ENCODE assay signal across 15 cellular contexts in the genomic region with DNA sequence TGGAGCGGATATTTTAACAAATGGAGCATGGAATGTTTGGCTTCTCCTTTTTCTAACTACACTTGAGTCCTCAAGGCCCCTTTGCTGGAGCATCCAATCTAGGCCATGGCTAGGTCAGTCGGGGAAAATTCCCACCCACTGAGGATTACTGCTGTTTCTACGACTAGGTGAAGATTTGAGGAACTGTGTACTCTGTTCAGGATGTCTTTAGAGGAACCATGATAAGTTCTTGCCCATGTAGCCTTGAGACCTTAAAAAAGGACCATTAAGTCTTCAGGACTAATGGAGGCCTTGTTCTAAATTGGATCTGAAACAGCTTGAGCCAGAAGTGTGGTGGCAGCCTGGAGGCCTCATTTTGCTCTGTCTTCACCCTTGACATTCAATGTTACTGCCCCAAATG. TPM values are rescaled to one million over a fixed set of nuclear protein-coding genes. Genes with fewer than 3 reads are reported as not detected.
A peak's percentile ranks its signal among the peaks of the same experiment; 100 is the strongest.
DNase-seq lines count a peak whose midpoint lies in the region; ATAC-seq, FAIRE-seq and TF ChIP-seq lines count a peak whose summit lies in the region.
"Had no signal": no experiment of that assay in that cellular context is flagged by ENCODE, and none has a peak within 500 bp of the region (broad histone marks: within the 10 kb centered on the region; RNA-seq: fewer than 3 reads in every experiment).

No MANE protein-coding gene starts in this region.

- no peak for FAIRE-seq in frontal cortex (lab: Jason Lieb, UNC)

- peaks cover 70% of the 10 kb centered on the region for H3K79me2 ChIP-seq in KMS-11 (ENCODE audit: insufficient read depth, low read depth)

- peaks cover 88% of the 10 kb centered on the region for H3K36me3 Mint-ChIP-seq in activated naive CD8-positive, alpha-beta T cell treated with anti-CD3 and anti-CD28 coated beads for 36 hours
- peaks cover 42% of the 10 kb centered on the region for H3K36me3 Mint-ChIP-seq in MCF 10A (ENCODE audit: insufficient read depth, unreplicated experiment)

- peak overlapping the region; percentile 29; the same call in 1 of the 2 replicates for H3K9ac ChIP-seq in KMS-11

- peaks cover 24% of the 10 kb centered on the region for H3K9me3 Mint-ChIP-seq in activated naive CD8-positive, alpha-beta T cell treated with anti-CD3 and anti-CD28 coated beads for 36 hours
- peaks cover 7% of the 10 kb centered on the region for H3K9me3 Mint-ChIP-seq in MCF 10A (ENCODE audit: unreplicated experiment)

- H3K4me3 ChIP-seq in right atrium auricular region (no peak overlapping the region), KMS-11 (IDR thresholded peaks at IDR 0.05; ENCODE audit: insufficient read depth, low read depth, low read length) (no peak overlapping the region)
- H3K4me3 ChIP-seq: SJSA1, upper lobe of left lung had no signal

- H2AFZ ChIP-seq in KMS-11 (ENCODE audit: low read depth): no peak overlapping the region; the same call in 1 of the 2 replicates

- POLR2A ChIA-PET in MCF 10A (lab: Yijun Ruan, JAX): no interaction called here

- CTCF ChIA-PET in MCF 10A (lab: Yijun Ruan, JAX): interaction anchor here (0.5 to 0.6 kb wide), 2 partner anchors 304 to 1323 kb away, joined by 3 to 5 read pairs; no protein-coding TSS in a partner anchor

- H3K4me1 ChIP-seq in right atrium auricular region (peaks cover 0 to 20% of the 10 kb centered on the region in 2 donors), KMS-11 (ENCODE audit: low read depth, poor library complexity, severe bottlenecking) (peaks cover 96% of the 10 kb centered on the region)

- H3K27me3 ChIP-seq in right atrium auricular region (no peaks in the 10 kb centered on the region), KMS-11 (ENCODE audit: insufficient read depth, low read depth) (no peaks in the 10 kb centered on the region)
- H3K27me3 ChIP-seq: SJSA1, upper lobe of left lung had no signal

- no peak for DNase-seq in right atrium auricular region (ENCODE audit: low spot score)
- no peak for DNase-seq in cardiac septum (ENCODE audit: low spot score)
- no peak for DNase-seq in activated naive CD8-positive, alpha-beta T cell treated with anti-CD3 and anti-CD28 coated beads for 36 hours
- no peak for DNase-seq in frontal cortex (ENCODE audit: low spot score in 2 of 2)
- no peak for DNase-seq in MCF 10A (ENCODE audit: unreplicated experiment)
- DNase-seq: cerebellar nuclear complex, DMS53, foreskin melanocyte, NCI-H1436, NCI-H226, upper lobe of left lung had no signal

- peak overlapping the region; percentile 91 for H3K4me2 ChIP-seq in KMS-11

- peak overlapping the region; percentile 6 for H3K4me3 Mint-ChIP-seq in activated naive CD8-positive, alpha-beta T cell treated with anti-CD3 and anti-CD28 coated beads for 36 hours
- no peak overlapping the region for H3K4me3 Mint-ChIP-seq in MCF 10A (ENCODE audit: unreplicated experiment)
- H3K4me3 Mint-ChIP-seq: neural crest cell had no signal

- H3K9me3 ChIP-seq in right atrium auricular region: peaks cover 0 to 8% of the 10 kb centered on the region in 2 donors
- H3K9me3 ChIP-seq: SJSA1 had no signal

- BruUV-seq in MCF 10A (replicated peaks; lab: Mats Ljungman, UMichigan): no TSS peak

- no peak for ATAC-seq in GM21528 (IDR thresholded peaks at IDR 0.05; ENCODE audit: low FRiP score, unreplicated experiment)

- peak overlapping the region; percentile 93 for H3K27ac Mint-ChIP-seq in activated naive CD8-positive, alpha-beta T cell treated with anti-CD3 and anti-CD28 coated beads for 36 hours
- no peak overlapping the region for H3K27ac Mint-ChIP-seq in MCF 10A (ENCODE audit: low read depth, unreplicated experiment)

- H4K20me1 ChIP-seq in KMS-11 (ENCODE audit: insufficient read depth): no peaks in the 10 kb centered on the region

- peak overlapping the region; percentile 59 to 71 for H3K27ac ChIP-seq in right atrium auricular region
- H3K27ac ChIP-seq in KMS-11: peak overlapping the region; percentile 84
- H3K27ac ChIP-seq: SJSA1, upper lobe of left lung had no signal

- peaks cover 80% of the 10 kb centered on the region for H3K4me1 Mint-ChIP-seq in activated naive CD8-positive, alpha-beta T cell treated with anti-CD3 and anti-CD28 coated beads for 36 hours
- H3K4me1 Mint-ChIP-seq in MCF 10A (ENCODE audit: insufficient read depth, unreplicated experiment): peaks cover 7% of the 10 kb centered on the region

- intact Hi-C loops in cardiac septum (cut with DNase I) (loop anchor here (10.0 kb wide), 1 partner anchor 863 kb away; the partner anchor contains the start of gene NDUFB2), MCF 10A (cut with micrococcal nuclease) (loop anchor here (10.0 kb wide), 1 partner anchor 193 kb away; no protein-coding TSS in a partner anchor)

- TF ChIP-seq CTCF in right atrium auricular region (IDR thresholded peaks at IDR 0.05) (no peak), KMS-11 (conservative IDR thresholded peaks at IDR 0.05; ENCODE audit: low read depth, low read length) (0 out of 2 replicates have a peak, but pooled peaks have one; percentile 1), MCF 10A (IDR thresholded peaks at IDR 0.05; ENCODE audit: unreplicated experiment) (no peak)

- H3K36me3 ChIP-seq in right atrium auricular region (peaks cover 7% of the 10 kb centered on the region), KMS-11 (ENCODE audit: insufficient read depth) (peaks cover 12% of the 10 kb centered on the region; the same call in 1 of the 2 replicates)

- H3K27me3 Mint-ChIP-seq in activated naive CD8-positive, alpha-beta T cell treated with anti-CD3 and anti-CD28 coated beads for 36 hours: no peaks in the 10 kb centered on the region
- no peaks in the 10 kb centered on the region for H3K27me3 Mint-ChIP-seq in MCF 10A (ENCODE audit: insufficient read depth, unreplicated experiment)

RNA-seq across cellular contexts. Expression of gene AGK, which starts 6.2 kb away (rescaled TPM):
- 10 to 100 TPM; 24.2 to 41.9 TPM for total RNA-seq in right atrium auricular region
- 32.7 TPM for total RNA-seq in cardiac septum
- 10 to 100 TPM; 86.0 to 87.4 TPM for total RNA-seq in activated naive CD8-positive, alpha-beta T cell treated with anti-CD3 and anti-CD28 coated beads for 36 hours
- total RNA-seq in frontal cortex: 46.5 TPM
- total RNA-seq in MCF 10A (2022): 35.4 and 41.4 TPM in 2 replicates
